In the genomic region with DNA sequence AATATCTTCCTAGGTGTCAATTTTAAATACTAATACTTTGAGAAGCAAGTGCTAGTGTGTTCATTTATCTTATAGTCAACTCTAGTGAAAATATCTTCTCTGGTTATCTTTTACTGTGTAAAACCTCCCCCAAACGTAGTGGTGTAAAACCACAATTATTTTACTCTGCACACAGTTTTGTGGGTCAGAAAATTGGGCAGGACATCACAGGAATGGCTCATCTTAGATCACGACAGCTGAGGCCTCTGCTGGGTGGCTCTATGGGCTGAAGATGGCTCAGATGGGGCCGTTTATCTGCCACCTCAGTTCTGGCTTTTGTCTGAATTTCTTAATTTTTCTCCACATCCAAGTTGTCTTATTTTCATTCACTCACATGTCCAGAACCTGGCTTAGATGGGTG, we compare ENCODE assay signal across 1 cellular context.
TF ChIP-seq lines count a peak whose summit lies in the region.

No MANE protein-coding gene starts in this region.

TF ChIP-seq in HepG2, 621 proteins besides CTCF, POLR2A, EP300 and RAD21:
- TF ChIP-seq, protein P1, sequence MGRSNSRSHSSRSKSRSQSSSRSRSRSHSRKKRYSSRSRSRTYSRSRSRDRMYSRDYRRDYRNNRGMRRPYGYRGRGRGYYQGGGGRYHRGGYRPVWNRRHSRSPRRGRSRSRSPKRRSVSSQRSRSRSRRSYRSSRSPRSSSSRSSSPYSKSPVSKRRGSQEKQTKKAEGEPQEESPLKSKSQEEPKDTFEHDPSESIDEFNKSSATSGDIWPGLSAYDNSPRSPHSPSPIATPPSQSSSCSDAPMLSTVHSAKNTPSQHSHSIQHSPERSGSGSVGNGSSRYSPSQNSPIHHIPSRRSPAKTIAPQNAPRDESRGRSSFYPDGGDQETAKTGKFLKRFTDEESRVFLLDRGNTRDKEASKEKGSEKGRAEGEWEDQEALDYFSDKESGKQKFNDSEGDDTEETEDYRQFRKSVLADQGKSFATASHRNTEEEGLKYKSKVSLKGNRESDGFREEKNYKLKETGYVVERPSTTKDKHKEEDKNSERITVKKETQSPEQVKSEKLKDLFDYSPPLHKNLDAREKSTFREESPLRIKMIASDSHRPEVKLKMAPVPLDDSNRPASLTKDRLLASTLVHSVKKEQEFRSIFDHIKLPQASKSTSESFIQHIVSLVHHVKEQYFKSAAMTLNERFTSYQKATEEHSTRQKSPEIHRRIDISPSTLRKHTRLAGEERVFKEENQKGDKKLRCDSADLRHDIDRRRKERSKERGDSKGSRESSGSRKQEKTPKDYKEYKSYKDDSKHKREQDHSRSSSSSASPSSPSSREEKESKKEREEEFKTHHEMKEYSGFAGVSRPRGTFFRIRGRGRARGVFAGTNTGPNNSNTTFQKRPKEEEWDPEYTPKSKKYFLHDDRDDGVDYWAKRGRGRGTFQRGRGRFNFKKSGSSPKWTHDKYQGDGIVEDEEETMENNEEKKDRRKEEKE (IDR thresholded peaks at IDR 0.05): no peak
- TF ChIP-seq, protein P2, sequence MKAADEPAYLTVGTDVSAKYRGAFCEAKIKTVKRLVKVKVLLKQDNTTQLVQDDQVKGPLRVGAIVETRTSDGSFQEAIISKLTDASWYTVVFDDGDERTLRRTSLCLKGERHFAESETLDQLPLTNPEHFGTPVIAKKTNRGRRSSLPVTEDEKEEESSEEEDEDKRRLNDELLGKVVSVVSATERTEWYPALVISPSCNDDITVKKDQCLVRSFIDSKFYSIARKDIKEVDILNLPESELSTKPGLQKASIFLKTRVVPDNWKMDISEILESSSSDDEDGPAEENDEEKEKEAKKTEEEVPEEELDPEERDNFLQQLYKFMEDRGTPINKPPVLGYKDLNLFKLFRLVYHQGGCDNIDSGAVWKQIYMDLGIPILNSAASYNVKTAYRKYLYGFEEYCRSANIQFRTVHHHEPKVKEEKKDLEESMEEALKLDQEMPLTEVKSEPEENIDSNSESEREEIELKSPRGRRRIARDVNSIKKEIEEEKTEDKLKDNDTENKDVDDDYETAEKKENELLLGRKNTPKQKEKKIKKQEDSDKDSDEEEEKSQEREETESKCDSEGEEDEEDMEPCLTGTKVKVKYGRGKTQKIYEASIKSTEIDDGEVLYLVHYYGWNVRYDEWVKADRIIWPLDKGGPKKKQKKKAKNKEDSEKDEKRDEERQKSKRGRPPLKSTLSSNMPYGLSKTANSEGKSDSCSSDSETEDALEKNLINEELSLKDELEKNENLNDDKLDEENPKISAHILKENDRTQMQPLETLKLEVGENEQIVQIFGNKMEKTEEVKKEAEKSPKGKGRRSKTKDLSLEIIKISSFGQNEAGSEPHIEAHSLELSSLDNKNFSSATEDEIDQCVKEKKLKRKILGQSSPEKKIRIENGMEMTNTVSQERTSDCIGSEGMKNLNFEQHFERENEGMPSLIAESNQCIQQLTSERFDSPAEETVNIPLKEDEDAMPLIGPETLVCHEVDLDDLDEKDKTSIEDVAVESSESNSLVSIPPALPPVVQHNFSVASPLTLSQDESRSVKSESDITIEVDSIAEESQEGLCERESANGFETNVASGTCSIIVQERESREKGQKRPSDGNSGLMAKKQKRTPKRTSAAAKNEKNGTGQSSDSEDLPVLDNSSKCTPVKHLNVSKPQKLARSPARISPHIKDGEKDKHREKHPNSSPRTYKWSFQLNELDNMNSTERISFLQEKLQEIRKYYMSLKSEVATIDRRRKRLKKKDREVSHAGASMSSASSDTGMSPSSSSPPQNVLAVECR (CRISPR knock-in tag; IDR thresholded peaks at IDR 0.05; ENCODE audit: borderline replicate concordance): no peak
- TF ChIP-seq ZNF761 (CRISPR knock-in tag; conservative IDR thresholded peaks at IDR 0.05): no peak
- no peak for TF ChIP-seq ZNF468 (CRISPR knock-in tag; IDR thresholded peaks at IDR 0.05)
- TF ChIP-seq, protein P3, sequence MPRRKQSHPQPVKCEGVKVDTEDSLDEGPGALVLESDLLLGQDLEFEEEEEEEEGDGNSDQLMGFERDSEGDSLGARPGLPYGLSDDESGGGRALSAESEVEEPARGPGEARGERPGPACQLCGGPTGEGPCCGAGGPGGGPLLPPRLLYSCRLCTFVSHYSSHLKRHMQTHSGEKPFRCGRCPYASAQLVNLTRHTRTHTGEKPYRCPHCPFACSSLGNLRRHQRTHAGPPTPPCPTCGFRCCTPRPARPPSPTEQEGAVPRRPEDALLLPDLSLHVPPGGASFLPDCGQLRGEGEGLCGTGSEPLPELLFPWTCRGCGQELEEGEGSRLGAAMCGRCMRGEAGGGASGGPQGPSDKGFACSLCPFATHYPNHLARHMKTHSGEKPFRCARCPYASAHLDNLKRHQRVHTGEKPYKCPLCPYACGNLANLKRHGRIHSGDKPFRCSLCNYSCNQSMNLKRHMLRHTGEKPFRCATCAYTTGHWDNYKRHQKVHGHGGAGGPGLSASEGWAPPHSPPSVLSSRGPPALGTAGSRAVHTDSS (CRISPR knock-in tag; conservative IDR thresholded peaks at IDR 0.05): no peak
- no peak for TF ChIP-seq ZSCAN21 (CRISPR knock-in tag; IDR thresholded peaks at IDR 0.05; ENCODE audit: borderline replicate concordance)
